Comparison of ENCODE assay signal across 2 cellular contexts in genomic region chr1:160744287-160744857, GRCh38.
A peak's percentile ranks its signal among the peaks of the same experiment; 100 is the strongest.
TF ChIP-seq lines count a peak whose summit lies in the region.

No MANE protein-coding gene starts in this region.

TF ChIP-seq in GM12878, 131 proteins besides CTCF, POLR2A, EP300 and RAD21 (continues in another document):
- no peak for TF ChIP-seq HDAC2 (IDR thresholded peaks at IDR 0.05)
- no peak for TF ChIP-seq NFYA (IDR thresholded peaks at IDR 0.05; ENCODE audit: borderline replicate concordance, low read depth, low read length)
- no peak for TF ChIP-seq SUPT20H (IDR thresholded peaks at IDR 0.05; ENCODE audit: borderline replicate concordance, control insufficient read depth, low read depth, low read length)
- TF ChIP-seq SP1 (IDR thresholded peaks at IDR 0.05; ENCODE audit: low read depth, low read length): no peak
- TF ChIP-seq, protein P1, sequence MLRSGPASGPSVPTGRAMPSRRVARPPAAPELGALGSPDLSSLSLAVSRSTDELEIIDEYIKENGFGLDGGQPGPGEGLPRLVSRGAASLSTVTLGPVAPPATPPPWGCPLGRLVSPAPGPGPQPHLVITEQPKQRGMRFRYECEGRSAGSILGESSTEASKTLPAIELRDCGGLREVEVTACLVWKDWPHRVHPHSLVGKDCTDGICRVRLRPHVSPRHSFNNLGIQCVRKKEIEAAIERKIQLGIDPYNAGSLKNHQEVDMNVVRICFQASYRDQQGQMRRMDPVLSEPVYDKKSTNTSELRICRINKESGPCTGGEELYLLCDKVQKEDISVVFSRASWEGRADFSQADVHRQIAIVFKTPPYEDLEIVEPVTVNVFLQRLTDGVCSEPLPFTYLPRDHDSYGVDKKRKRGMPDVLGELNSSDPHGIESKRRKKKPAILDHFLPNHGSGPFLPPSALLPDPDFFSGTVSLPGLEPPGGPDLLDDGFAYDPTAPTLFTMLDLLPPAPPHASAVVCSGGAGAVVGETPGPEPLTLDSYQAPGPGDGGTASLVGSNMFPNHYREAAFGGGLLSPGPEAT (IDR thresholded peaks at IDR 0.05; ENCODE audit: low read depth): peak; percentile 61
- TF ChIP-seq ZBTB40 (IDR thresholded peaks at IDR 0.05; ENCODE audit: borderline replicate concordance): no peak
- TF ChIP-seq, protein P2, sequence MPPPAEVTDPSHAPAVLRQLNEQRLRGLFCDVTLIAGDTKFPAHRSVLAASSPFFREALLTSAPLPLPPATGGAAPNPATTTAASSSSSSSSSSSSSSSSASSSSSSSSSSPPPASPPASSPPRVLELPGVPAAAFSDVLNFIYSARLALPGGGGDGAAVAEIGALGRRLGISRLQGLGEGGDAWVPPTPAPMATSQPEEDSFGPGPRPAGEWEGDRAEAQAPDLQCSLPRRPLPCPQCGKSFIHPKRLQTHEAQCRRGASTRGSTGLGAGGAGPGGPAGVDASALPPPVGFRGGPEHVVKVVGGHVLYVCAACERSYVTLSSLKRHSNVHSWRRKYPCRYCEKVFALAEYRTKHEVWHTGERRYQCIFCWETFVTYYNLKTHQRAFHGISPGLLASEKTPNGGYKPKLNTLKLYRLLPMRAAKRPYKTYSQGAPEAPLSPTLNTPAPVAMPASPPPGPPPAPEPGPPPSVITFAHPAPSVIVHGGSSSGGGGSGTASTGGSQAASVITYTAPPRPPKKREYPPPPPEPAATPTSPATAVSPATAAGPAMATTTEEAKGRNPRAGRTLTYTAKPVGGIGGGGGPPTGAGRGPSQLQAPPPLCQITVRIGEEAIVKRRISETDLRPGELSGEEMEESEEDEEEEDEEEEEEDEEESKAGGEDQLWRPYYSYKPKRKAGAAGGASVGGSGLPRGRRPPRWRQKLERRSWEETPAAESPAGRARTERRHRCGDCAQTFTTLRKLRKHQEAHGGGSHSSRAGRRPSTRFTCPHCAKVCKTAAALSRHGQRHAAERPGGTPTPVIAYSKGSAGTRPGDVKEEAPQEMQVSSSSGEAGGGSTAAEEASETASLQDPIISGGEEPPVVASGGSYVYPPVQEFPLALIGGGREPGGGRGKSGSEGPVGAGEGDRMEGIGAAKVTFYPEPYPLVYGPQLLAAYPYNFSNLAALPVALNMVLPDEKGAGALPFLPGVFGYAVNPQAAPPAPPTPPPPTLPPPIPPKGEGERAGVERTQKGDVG (CRISPR knock-in tag; IDR thresholded peaks at IDR 0.05): no peak
- peak; percentile 28 for TF ChIP-seq DPF2 (IDR thresholded peaks at IDR 0.05)
- peak; percentile 30 for TF ChIP-seq SMAD1 (IDR thresholded peaks at IDR 0.05; ENCODE audit: low read depth, partially characterized antibody)
- peak; percentile 55; the same call in 1 of the 2 replicates for TF ChIP-seq FOXM1 (IDR thresholded peaks at IDR 0.05; ENCODE audit: low read depth, low read length)
- no peak for TF ChIP-seq ZNF622 (IDR thresholded peaks at IDR 0.05)
- TF ChIP-seq MTA3 (IDR thresholded peaks at IDR 0.05; ENCODE audit: borderline replicate concordance, low read length): 0 out of 2 replicates have a peak, but pooled peaks have one; percentile 14
- TF ChIP-seq NR2F1 (conservative IDR thresholded peaks at IDR 0.05): no peak
- TF ChIP-seq, protein P3, sequence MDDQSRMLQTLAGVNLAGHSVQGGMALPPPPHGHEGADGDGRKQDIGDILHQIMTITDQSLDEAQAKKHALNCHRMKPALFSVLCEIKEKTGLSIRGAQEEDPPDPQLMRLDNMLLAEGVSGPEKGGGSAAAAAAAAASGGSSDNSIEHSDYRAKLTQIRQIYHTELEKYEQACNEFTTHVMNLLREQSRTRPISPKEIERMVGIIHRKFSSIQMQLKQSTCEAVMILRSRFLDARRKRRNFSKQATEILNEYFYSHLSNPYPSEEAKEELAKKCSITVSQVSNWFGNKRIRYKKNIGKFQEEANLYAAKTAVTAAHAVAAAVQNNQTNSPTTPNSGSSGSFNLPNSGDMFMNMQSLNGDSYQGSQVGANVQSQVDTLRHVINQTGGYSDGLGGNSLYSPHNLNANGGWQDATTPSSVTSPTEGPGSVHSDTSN (IDR thresholded peaks at IDR 0.05; ENCODE audit: insufficient replicate concordance, low read depth, low read length): no peak
- TF ChIP-seq SMC3 (IDR thresholded peaks at IDR 0.05; ENCODE audit: borderline replicate concordance, low read length): no peak; the same call in 1 of the 2 replicates

TF ChIP-seq in WTC11, 78 proteins besides CTCF, POLR2A, EP300 and RAD21:
- TF ChIP-seq ZSCAN18 (CRISPR knock-in tag; IDR thresholded peaks at IDR 0.05) (no peak), NR3C1 (CRISPR knock-in tag; conservative IDR thresholded peaks at IDR 0.05; ENCODE audit: low read depth) (no peak), NR2C2 (CRISPR knock-in tag; IDR thresholded peaks at IDR 0.05) (no peak), E2F1 (CRISPR knock-in tag; IDR thresholded peaks at IDR 0.05) (no peak), FOXP4 (CRISPR knock-in tag; IDR thresholded peaks at IDR 0.05) (no peak), GTF2I (CRISPR knock-in tag; conservative IDR thresholded peaks at IDR 0.05) (no peak), MXD4 (CRISPR knock-in tag; IDR thresholded peaks at IDR 0.05; ENCODE audit: borderline replicate concordance) (no peak), SMAD4 (CRISPR knock-in tag; IDR thresholded peaks at IDR 0.05) (no peak), ZNF416 (CRISPR knock-in tag; IDR thresholded peaks at IDR 0.05) (no peak), MAX (CRISPR knock-in tag; IDR thresholded peaks at IDR 0.05) (no peak), TEAD1 (CRISPR knock-in tag; IDR thresholded peaks at IDR 0.05) (no peak), EMX1 (CRISPR knock-in tag; IDR thresholded peaks at IDR 0.05) (no peak), ATF3 (CRISPR knock-in tag; conservative IDR thresholded peaks at IDR 0.05) (no peak), CREB1 (CRISPR knock-in tag; IDR thresholded peaks at IDR 0.05) (no peak), NR1H2 (CRISPR knock-in tag; IDR thresholded peaks at IDR 0.05) (no peak), PRRX2 (CRISPR knock-in tag; IDR thresholded peaks at IDR 0.05) (no peak), ZNF671 (CRISPR knock-in tag; IDR thresholded peaks at IDR 0.05) (no peak)
- TF ChIP-seq, protein P4, sequence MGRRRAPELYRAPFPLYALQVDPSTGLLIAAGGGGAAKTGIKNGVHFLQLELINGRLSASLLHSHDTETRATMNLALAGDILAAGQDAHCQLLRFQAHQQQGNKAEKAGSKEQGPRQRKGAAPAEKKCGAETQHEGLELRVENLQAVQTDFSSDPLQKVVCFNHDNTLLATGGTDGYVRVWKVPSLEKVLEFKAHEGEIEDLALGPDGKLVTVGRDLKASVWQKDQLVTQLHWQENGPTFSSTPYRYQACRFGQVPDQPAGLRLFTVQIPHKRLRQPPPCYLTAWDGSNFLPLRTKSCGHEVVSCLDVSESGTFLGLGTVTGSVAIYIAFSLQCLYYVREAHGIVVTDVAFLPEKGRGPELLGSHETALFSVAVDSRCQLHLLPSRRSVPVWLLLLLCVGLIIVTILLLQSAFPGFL (CRISPR knock-in tag; IDR thresholded peaks at IDR 0.05; ENCODE audit: borderline replicate concordance): no peak
- TF ChIP-seq, protein P5, sequence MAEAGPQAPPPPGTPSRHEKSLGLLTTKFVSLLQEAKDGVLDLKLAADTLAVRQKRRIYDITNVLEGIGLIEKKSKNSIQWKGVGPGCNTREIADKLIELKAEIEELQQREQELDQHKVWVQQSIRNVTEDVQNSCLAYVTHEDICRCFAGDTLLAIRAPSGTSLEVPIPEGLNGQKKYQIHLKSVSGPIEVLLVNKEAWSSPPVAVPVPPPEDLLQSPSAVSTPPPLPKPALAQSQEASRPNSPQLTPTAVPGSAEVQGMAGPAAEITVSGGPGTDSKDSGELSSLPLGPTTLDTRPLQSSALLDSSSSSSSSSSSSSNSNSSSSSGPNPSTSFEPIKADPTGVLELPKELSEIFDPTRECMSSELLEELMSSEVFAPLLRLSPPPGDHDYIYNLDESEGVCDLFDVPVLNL (CRISPR knock-in tag; IDR thresholded peaks at IDR 0.05; ENCODE audit: borderline replicate concordance, low read depth): no peak
- TF ChIP-seq, protein P6, sequence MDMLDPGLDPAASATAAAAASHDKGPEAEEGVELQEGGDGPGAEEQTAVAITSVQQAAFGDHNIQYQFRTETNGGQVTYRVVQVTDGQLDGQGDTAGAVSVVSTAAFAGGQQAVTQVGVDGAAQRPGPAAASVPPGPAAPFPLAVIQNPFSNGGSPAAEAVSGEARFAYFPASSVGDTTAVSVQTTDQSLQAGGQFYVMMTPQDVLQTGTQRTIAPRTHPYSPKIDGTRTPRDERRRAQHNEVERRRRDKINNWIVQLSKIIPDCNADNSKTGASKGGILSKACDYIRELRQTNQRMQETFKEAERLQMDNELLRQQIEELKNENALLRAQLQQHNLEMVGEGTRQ (CRISPR knock-in tag; IDR thresholded peaks at IDR 0.05): no peak
